Comparison of ENCODE assay signal across 8 cellular contexts in genomic region chr2:130391058-130391871, GRCh38.
DNase-seq lines count a peak whose midpoint lies in the region; ATAC-seq lines count a peak whose summit lies in the region.

No MANE protein-coding gene starts in this region.

- peak overlapping the region; percentile 80 for H3K27ac ChIP-seq in cingulate gyrus (ENCODE audit: low read depth, low read length)
- H3K27ac ChIP-seq in layer of hippocampus (ENCODE audit: low read depth, low read length), result peak overlapping the region; percentile 88

- peak; percentile 72 for ATAC-seq in GM18873 (IDR thresholded peaks at IDR 0.05; ENCODE audit: low FRiP score, unreplicated experiment)
- peak; percentile 88 for ATAC-seq in HG03097 (IDR thresholded peaks at IDR 0.05; ENCODE audit: low FRiP score, unreplicated experiment)

- DNase-seq in AG08395 (ENCODE audit: low spot score) (peak; percentile 85), NCI-H2227 (lab: John Stamatoyannopoulos, UW; ENCODE audit: unreplicated experiment) (peak; percentile 85)
- peak; percentile 74 for DNase-seq in activated CD4-positive, CD25-positive, alpha-beta regulatory T cell treated with anti-CD3 and anti-CD28 coated beads, Interleukin-2, amount 50 U/mL, for 72 hours
- peak; percentile 48 to 72 for DNase-seq in stimulated activated CD4-positive, alpha-beta T cell treated with anti-CD3 and anti-CD28 coated beads, Interleukin-1b, Interleukin-23, amount 100 ng/mL, for 4 hours (ENCODE audit: low read depth in 2 of 2)

- no peaks in the 10 kb centered on the region for H3K27me3 ChIP-seq in layer of hippocampus (ENCODE audit: control insufficient read depth, insufficient read depth, low read length)

Comparison
In these comparisons a context has a peak if more than half of its experiments do, and no peak if none do; other contexts are left out.
1. Peak in every context shown above with its lines: DNase-seq, ATAC-seq and H3K27ac ChIP-seq.